10 cellular contexts compared by ENCODE assay signal in genomic region chr6:36033935-36034334, GRCh38. TPM values are rescaled to one million over a fixed set of nuclear protein-coding genes. Genes with fewer than 3 reads are reported as not detected.
DNase-seq lines count a peak whose midpoint lies in the region; ATAC-seq, FAIRE-seq and TF ChIP-seq lines count a peak whose summit lies in the region.
"Had no signal": no experiment of that assay in that cellular context is flagged by ENCODE, and none has a peak within 500 bp of the region (broad histone marks: within the 10 kb centered on the region; RNA-seq: fewer than 3 reads in every experiment).

No MANE protein-coding gene starts in this region.

- peaks cover 27% of the 10 kb centered on the region for H3K36me3 Mint-ChIP-seq in activated CD4-positive, alpha-beta T cell treated with anti-CD3 and anti-CD28 coated beads, Interleukin-2, amount 10 ng/mL, durations not matched to agents 24 days and 14 days (ENCODE audit: low read depth)
- peaks cover 13% of the 10 kb centered on the region for H3K36me3 Mint-ChIP-seq in activated naive CD4-positive, alpha-beta T cell treated with anti-CD3 and anti-CD28 coated beads for 36 hours (ENCODE audit: low read depth)

- no peak for FAIRE-seq in HTR-8/SVneo (lab: Jason Lieb, UNC)

- H3K27ac ChIP-seq in lung (ENCODE audit: low read depth in 1 of 2, low read length in 1 of 2) (no peak overlapping the region), gastroesophageal sphincter (peak overlapping the region in 2 of 4 donors; percentile 29 to 39)

- no peak overlapping the region for H3K4me3 Mint-ChIP-seq in activated CD4-positive, alpha-beta T cell treated with anti-CD3 and anti-CD28 coated beads, Interleukin-2, amount 10 ng/mL, durations not matched to agents 24 days and 14 days
- H3K4me3 Mint-ChIP-seq in activated naive CD4-positive, alpha-beta T cell treated with anti-CD3 and anti-CD28 coated beads for 36 hours: no peak overlapping the region
- H3K4me3 Mint-ChIP-seq in stimulated activated naive CD8-positive, alpha-beta T cell treated with anti-CD3 and anti-CD28 coated beads, Interleukin-15, amount 100 ng/mL, for 72 hours: no peak overlapping the region

- H3K9me3 ChIP-seq in lung (ENCODE audit: control insufficient read depth in 2 of 2, insufficient read depth in 1 of 2, low read length in 1 of 2): no peaks in the 10 kb centered on the region
- H3K9me3 ChIP-seq in gastroesophageal sphincter: no peaks in the 10 kb centered on the region
- H3K9me3 ChIP-seq: esophagus muscularis mucosa had no signal

- ATAC-seq in lung (ENCODE audit: insufficient read depth, low FRiP score): no peak
- ATAC-seq in stimulated activated naive CD8-positive, alpha-beta T cell treated with anti-CD3 and anti-CD28 coated beads, Interleukin-15, amount 100 ng/mL, for 72 hours: peak; percentile 97
- ATAC-seq in gastroesophageal sphincter: no peak
- no peak for ATAC-seq in HG03097 (IDR thresholded peaks at IDR 0.05; ENCODE audit: low FRiP score, unreplicated experiment)

- peak; percentile 15 for DNase-seq in activated CD4-positive, alpha-beta T cell treated with anti-CD3 and anti-CD28 coated beads for 1 hour
- DNase-seq in activated CD4-positive, alpha-beta T cell treated with anti-CD3 and anti-CD28 coated beads, Interleukin-2, amount 10 ng/mL, durations not matched to agents 24 days and 14 days: no peak
- peak; percentile 71 for DNase-seq in activated naive CD4-positive, alpha-beta T cell treated with anti-CD3 and anti-CD28 coated beads for 36 hours
- peak; percentile 35 for DNase-seq in lung (ENCODE audit: low spot score)
- peak; percentile 33 to 63 for DNase-seq in stimulated activated naive CD8-positive, alpha-beta T cell treated with anti-CD3 and anti-CD28 coated beads, Interleukin-15, amount 100 ng/mL, for 72 hours
- DNase-seq in HTR-8/SVneo (ENCODE audit: insufficient read length, low spot score): no peak
- DNase-seq: NCI-H226 had no signal

- CTCF ChIA-PET in activated naive CD4-positive, alpha-beta T cell treated with anti-CD3 and anti-CD28 coated beads for 36 hours (lab: Charles Lee): interaction anchor here (0.5 to 3.9 kb wide), 4 partner anchors 41 to 97 kb away, joined by 3 to 29 read pairs (median 4); no protein-coding TSS in a partner anchor

- no peaks in the 10 kb centered on the region for H3K27me3 Mint-ChIP-seq in activated CD4-positive, alpha-beta T cell treated with anti-CD3 and anti-CD28 coated beads, Interleukin-2, amount 10 ng/mL, durations not matched to agents 24 days and 14 days
- no peaks in the 10 kb centered on the region for H3K27me3 Mint-ChIP-seq in activated naive CD4-positive, alpha-beta T cell treated with anti-CD3 and anti-CD28 coated beads for 36 hours (ENCODE audit: low read depth)
- no peaks in the 10 kb centered on the region for H3K27me3 Mint-ChIP-seq in stimulated activated naive CD8-positive, alpha-beta T cell treated with anti-CD3 and anti-CD28 coated beads, Interleukin-15, amount 100 ng/mL, for 72 hours

- H3K36me3 ChIP-seq in lung (ENCODE audit: control insufficient read depth in 2 of 2, insufficient read depth in 2 of 2, low read length in 2 of 2) (peaks cover 0 to 1% of the 10 kb centered on the region in 2 donors), gastroesophageal sphincter (no peaks in the 10 kb centered on the region)
- H3K36me3 ChIP-seq: esophagus muscularis mucosa had no signal

- H3K27me3 ChIP-seq in lung (ENCODE audit: control insufficient read depth, insufficient read depth) (no peaks in the 10 kb centered on the region), gastroesophageal sphincter (no peaks in the 10 kb centered on the region)
- H3K27me3 ChIP-seq: esophagus muscularis mucosa had no signal

- TF ChIP-seq CTCF in lung (IDR thresholded peaks at IDR 0.05; ENCODE audit: control extremely low read depth, extremely low read depth) (no peak), gastroesophageal sphincter (IDR thresholded peaks at IDR 0.05) (no peak)

- TF ChIP-seq EP300 in gastroesophageal sphincter (IDR thresholded peaks at IDR 0.05): no peak

- WGBS in lung, 2 donors: 20 to 46% methylated on average over 3 of the region's 3 CpGs
- WGBS in gastroesophageal sphincter (ENCODE audit: low coverage in 1 of 2), 2 donors: 59 to 69% methylated on average over 3 of the region's 3 CpGs

- intact Hi-C loops in activated CD4-positive, alpha-beta T cell treated with anti-CD3 and anti-CD28 coated beads, Interleukin-2, amount 10 ng/mL, durations not matched to agents 24 days and 14 days (cut with micrococcal nuclease): no loop called here
- intact Hi-C loops in activated naive CD4-positive, alpha-beta T cell treated with anti-CD3 and anti-CD28 coated beads for 36 hours (cut with micrococcal nuclease): no loop called here

- no peak for TF ChIP-seq POLR2A in gastroesophageal sphincter (IDR thresholded peaks at IDR 0.05)

- H3K4me3 ChIP-seq in lung (no peak overlapping the region), gastroesophageal sphincter (no peak overlapping the region)
- H3K4me3 ChIP-seq: esophagus muscularis mucosa had no signal

- H3K4me1 Mint-ChIP-seq in activated CD4-positive, alpha-beta T cell treated with anti-CD3 and anti-CD28 coated beads, Interleukin-2, amount 10 ng/mL, durations not matched to agents 24 days and 14 days: peaks cover 54% of the 10 kb centered on the region
- H3K4me1 Mint-ChIP-seq in activated naive CD4-positive, alpha-beta T cell treated with anti-CD3 and anti-CD28 coated beads for 36 hours (ENCODE audit: low read depth): peaks cover 71% of the 10 kb centered on the region
- H3K4me1 Mint-ChIP-seq in stimulated activated naive CD8-positive, alpha-beta T cell treated with anti-CD3 and anti-CD28 coated beads, Interleukin-15, amount 100 ng/mL, for 72 hours: peaks cover 81% of the 10 kb centered on the region

- H3K4me1 ChIP-seq in lung (ENCODE audit: control insufficient read depth in 2 of 2, insufficient read depth in 2 of 2, low read length in 2 of 2) (peaks cover 8 to 27% of the 10 kb centered on the region in 2 donors), gastroesophageal sphincter (peaks cover 8 to 92% (median 32%) of the 10 kb centered on the region in 3 donors)

- peaks cover 4% of the 10 kb centered on the region for H3K9me3 Mint-ChIP-seq in activated CD4-positive, alpha-beta T cell treated with anti-CD3 and anti-CD28 coated beads, Interleukin-2, amount 10 ng/mL, durations not matched to agents 24 days and 14 days
- H3K9me3 Mint-ChIP-seq in activated naive CD4-positive, alpha-beta T cell treated with anti-CD3 and anti-CD28 coated beads for 36 hours: no peaks in the 10 kb centered on the region
- H3K9me3 Mint-ChIP-seq in stimulated activated naive CD8-positive, alpha-beta T cell treated with anti-CD3 and anti-CD28 coated beads, Interleukin-15, amount 100 ng/mL, for 72 hours: no peaks in the 10 kb centered on the region

- no peak overlapping the region for H3K27ac Mint-ChIP-seq in activated CD4-positive, alpha-beta T cell treated with anti-CD3 and anti-CD28 coated beads, Interleukin-2, amount 10 ng/mL, durations not matched to agents 24 days and 14 days
- H3K27ac Mint-ChIP-seq in activated naive CD4-positive, alpha-beta T cell treated with anti-CD3 and anti-CD28 coated beads for 36 hours: no peak overlapping the region
- H3K27ac Mint-ChIP-seq in stimulated activated naive CD8-positive, alpha-beta T cell treated with anti-CD3 and anti-CD28 coated beads, Interleukin-15, amount 100 ng/mL, for 72 hours: no peak overlapping the region

RNA-seq across cellular contexts. Expression of gene MAPK14, which starts 6.3 kb away (rescaled TPM):
- 40.9 and 42.5 TPM in 2 replicates for total RNA-seq in activated CD4-positive, alpha-beta T cell treated with anti-CD3 and anti-CD28 coated beads, Interleukin-2, amount 10 ng/mL, durations not matched to agents 24 days and 14 days
- total RNA-seq in activated naive CD4-positive, alpha-beta T cell treated with anti-CD3 and anti-CD28 coated beads for 36 hours: 10 to 100 TPM; 39.9 to 40.3 TPM
- total RNA-seq in lung (10 to 100 TPM; 63.3 to 93.3 TPM), gastroesophageal sphincter (10 to 100 TPM; 58.7 to 77.5 (median 69.9) TPM)
- 10 to 100 TPM; 12.8 to 55.6 TPM for polyA plus RNA-seq in lung

RNA-seq across cellular contexts. Expression of gene SLC26A8, which starts 9.5 kb away (rescaled TPM):
- not detected in 2 replicates for total RNA-seq in activated CD4-positive, alpha-beta T cell treated with anti-CD3 and anti-CD28 coated beads, Interleukin-2, amount 10 ng/mL, durations not matched to agents 24 days and 14 days
- total RNA-seq in activated naive CD4-positive, alpha-beta T cell treated with anti-CD3 and anti-CD28 coated beads for 36 hours: not detected
- total RNA-seq in lung (under 1 TPM; 0.34 to 0.61 TPM), gastroesophageal sphincter (not detected)
- 1 to 10 TPM in 1 of 2 donors, under 1 TPM in 1; 0.20 to 1.1 TPM for polyA plus RNA-seq in lung

Comparison
In these comparisons a context has a peak if more than half of its experiments do, and no peak if none do; other contexts are left out.
1. DNase-seq: peak in activated CD4-positive, alpha-beta T cell treated with anti-CD3 and anti-CD28 coated beads for 1 hour (single experiment), activated naive CD4-positive, alpha-beta T cell treated with anti-CD3 and anti-CD28 coated beads for 36 hours (single experiment), lung (single experiment) and stimulated activated naive CD8-positive, alpha-beta T cell treated with anti-CD3 and anti-CD28 coated beads, Interleukin-15, amount 100 ng/mL, for 72 hours (2 of 2); none in activated CD4-positive, alpha-beta T cell treated with anti-CD3 and anti-CD28 coated beads, Interleukin-2, amount 10 ng/mL, durations not matched to agents 24 days and 14 days (single experiment) and HTR-8/SVneo (single experiment).